24 cellular contexts compared by ENCODE assay signal in genomic region chr20:11920083-11920482, GRCh38. TPM values are rescaled to one million over a fixed set of nuclear protein-coding genes. Genes with fewer than 3 reads are reported as not detected.
DNase-seq lines count a peak whose midpoint lies in the region; ATAC-seq and TF ChIP-seq lines count a peak whose summit lies in the region.
"Had no signal": no experiment of that assay in that cellular context is flagged by ENCODE, and none has a peak within 500 bp of the region (broad histone marks: within the 10 kb centered on the region; RNA-seq: fewer than 3 reads in every experiment).

No MANE protein-coding gene starts in this region.

- TF ChIP-seq POLR2A in prostate gland (IDR thresholded peaks at IDR 0.05): no peak

- intact Hi-C loops in prostate gland (cut with DNase I): loop anchor here (10.0 kb wide), 1 partner anchor 245 kb away; no protein-coding TSS in a partner anchor

- peaks cover 0 to 6% of the 10 kb centered on the region in 2 donors for H3K36me3 ChIP-seq in prostate gland
- H3K36me3 ChIP-seq: BE2C had no signal

- H3K9me3 ChIP-seq in prostate gland: no peaks in the 10 kb centered on the region
- H3K9me3 ChIP-seq: A549, BE2C, esophagus squamous epithelium, spleen had no signal

- no peaks in the 10 kb centered on the region for H3K27me3 ChIP-seq in prostate gland (replicated peaks; ENCODE audit: insufficient read depth)
- H3K27me3 ChIP-seq: BE2C, esophagus squamous epithelium, spleen had no signal

- H3K4me3 ChIP-seq in prostate gland: peak overlapping the region in 1 of 2 donors; percentile 23
- H3K4me3 ChIP-seq: A549, GM12878, SK-N-MC had no signal

- 53% methylated on average over 1 of the region's 1 CpG for WGBS in prostate gland

- peak overlapping the region; percentile 60 for H3K27ac ChIP-seq in caudate nucleus (ENCODE audit: low read depth, low read length)
- no peak overlapping the region for H3K27ac ChIP-seq in prostate gland
- H3K27ac ChIP-seq: A549, SK-N-MC, spleen had no signal

- peak; percentile 53 for DNase-seq in NCI-H82 treated with DMSO at 0.1 percent for 48 hours (lab: John Stamatoyannopoulos, UW; ENCODE audit: unreplicated experiment)
- DNase-seq in NCI-H82 (lab: John Stamatoyannopoulos, UW): no peak
- no peak for DNase-seq in caudate nucleus (lab: John Stamatoyannopoulos, UW)
- DNase-seq in medulla oblongata (ENCODE audit: extremely low spot score): peak; percentile 33
- peak; percentile 78 for DNase-seq in superior temporal gyrus (ENCODE audit: extremely low spot score)
- DNase-seq in prostate gland (ENCODE audit: low spot score): no peak
- DNase-seq in A172 (ENCODE audit: low spot score): no peak
- DNase-seq: activated CD4-positive, alpha-beta T cell treated with anti-CD3 and anti-CD28 coated beads, Interleukin-2, amount 50 U/mL, for 4 hours; activated CD8-positive, alpha-beta memory T cell treated with anti-CD3 and anti-CD28 coated beads, Interleukin-2, amount 50 U/mL, for 4 hours; activated naive CD8-positive, alpha-beta T cell treated with anti-CD3 and anti-CD28 coated beads, Interleukin-2, amount 10 ng/mL, durations not matched to agents 7 days and 5 days; BE2C; effector memory CD8-positive, alpha-beta T cell; esophagus squamous epithelium; NCI-H1436 treated with DMSO at 0.1 percent for 48 hours; NCI-H2227 treated with DMSO at 0.1 percent for 48 hours; spleen; stimulated activated CD4-positive, alpha-beta T cell treated with anti-CD3 and anti-CD28 coated beads, Interleukin-4, amount 100 ng/mL, for 1 hour; stimulated activated naive CD4-positive, alpha-beta T cell; T-helper 2 cell had no signal

- peaks cover 2% of the 10 kb centered on the region for H3K4me1 ChIP-seq in prostate gland (replicated peaks)
- H3K4me1 ChIP-seq: A549, BE2C had no signal

- TF ChIP-seq CTCF in prostate gland (IDR thresholded peaks at IDR 0.05): no peak

- ATAC-seq in GM18907 (IDR thresholded peaks at IDR 0.05; ENCODE audit: unreplicated experiment): no peak
- ATAC-seq: A549; effector memory CD8-positive, alpha-beta T cell; GM12878; HCT116 had no signal

RNA-seq across cellular contexts. Expression of gene BTBD3, which starts 2.4 kb away (rescaled TPM):
- total RNA-seq in prostate gland: 10 to 100 TPM; 36.2 to 84.9 TPM
- total RNA-seq in A172 (2014; rRNA removed; shearing (Covaris generic)): 29.6 and 35.8 TPM in 2 replicates

Comparison
In these comparisons a context has a peak if more than half of its experiments do, and no peak if none do; other contexts are left out.
1. DNase-seq: peak in NCI-H82 treated with DMSO at 0.1 percent for 48 hours (single experiment), medulla oblongata (single experiment) and superior temporal gyrus (single experiment); none in NCI-H82 (single experiment), caudate nucleus (0 of 61), prostate gland (single experiment) and A172 (single experiment).